23 cellular contexts compared by ENCODE assay signal in genomic region chr20:598133-598881, GRCh38. TPM values are rescaled to one million over a fixed set of nuclear protein-coding genes. Genes with fewer than 3 reads are reported as not detected.
DNase-seq lines count a peak whose midpoint lies in the region; ATAC-seq, FAIRE-seq and TF ChIP-seq lines count a peak whose summit lies in the region.
"Had no signal": no experiment of that assay in that cellular context is flagged by ENCODE, and none has a peak within 500 bp of the region (broad histone marks: within the 10 kb centered on the region; RNA-seq: fewer than 3 reads in every experiment).

No MANE protein-coding gene starts in this region.

- no peak overlapping the region for H2AFZ ChIP-seq in HepG2 (ENCODE audit: low read length)

- TF ChIP-seq POLR2A in HepG2 (IDR thresholded peaks at IDR 0.05; ENCODE audit: insufficient read depth in 1 of 2, low read depth in 2 of 2, low read length in 2 of 2) (no peak), right lobe of liver (IDR thresholded peaks at IDR 0.05) (no peak), gastrocnemius medialis (IDR thresholded peaks at IDR 0.05) (no peak)

- no peak for TF ChIP-seq EP300 in HepG2 (IDR thresholded peaks at IDR 0.05; ENCODE audit: low read depth in 2 of 2, low read length in 2 of 2)
- TF ChIP-seq EP300 in HepG2 (CRISPR knock-in tag; IDR thresholded peaks at IDR 0.05; ENCODE audit: borderline replicate concordance): no peak

- 40% methylated on average over 11 of the region's 14 CpGs for WGBS in HepG2 (ENCODE audit: low lambda C conversion rate)
- WGBS in right lobe of liver (ENCODE audit: insufficient coverage, low coverage, low lambda C conversion rate, missing lambda C conversion rate): 69% methylated on average over 7 of the region's 14 CpGs

- H3K9me3 ChIP-seq in HepG2 (ENCODE audit: low read length) (no peaks in the 10 kb centered on the region), right lobe of liver (no peaks in the 10 kb centered on the region), gastrocnemius medialis (no peaks in the 10 kb centered on the region)

- no peaks in the 10 kb centered on the region for H3K4me1 ChIP-seq in HepG2 (ENCODE audit: insufficient read depth, low read length)
- no peaks in the 10 kb centered on the region for H3K4me1 ChIP-seq in right lobe of liver
- peaks cover 0 to 16% of the 10 kb centered on the region in 2 donors for H3K4me1 ChIP-seq in gastrocnemius medialis

- H3K4me3 ChIP-seq in HepG2 (replicated peaks in 1 of 3; ENCODE audit: insufficient read depth in 1 of 3, low read depth in 2 of 3, low read length in 3 of 3): no peak overlapping the region
- no peak overlapping the region for H3K4me3 ChIP-seq in right lobe of liver
- H3K4me3 ChIP-seq in gastrocnemius medialis: no peak overlapping the region

- BruUV-seq in HepG2 (replicated peaks; lab: Mats Ljungman, UMichigan): no TSS peak

- no peak overlapping the region for H3K27ac ChIP-seq in HepG2 (ENCODE audit: extremely low read length, insufficient read depth, low read length)
- H3K27ac ChIP-seq in right lobe of liver: no peak overlapping the region
- peak overlapping the region in 3 of 4 donors; percentile 45 to 73 (median 47) for H3K27ac ChIP-seq in gastrocnemius medialis
- H3K27ac ChIP-seq: 22Rv1 had no signal

- H3K27me3 Mint-ChIP-seq in nephron progenitor cell (ENCODE audit: low read depth, poor library complexity): no peaks in the 10 kb centered on the region
- peaks cover 3% of the 10 kb centered on the region for H3K27me3 Mint-ChIP-seq in activated naive CD4-positive, alpha-beta T cell treated with anti-CD3 and anti-CD28 coated beads for 36 hours (ENCODE audit: low read depth)

- peaks cover 0 to 19% of the 10 kb centered on the region in 2 experiments; a peak in 3 of 5 replicates for H3K27me3 ChIP-seq in HepG2 (ENCODE audit: control insufficient read depth in 1 of 2, insufficient read depth in 2 of 2, low read length in 2 of 2)
- H3K27me3 ChIP-seq in right lobe of liver: no peaks in the 10 kb centered on the region
- no peaks in the 10 kb centered on the region for H3K27me3 ChIP-seq in gastrocnemius medialis

- peak overlapping the region; percentile 23 for H3K27ac Mint-ChIP-seq in nephron progenitor cell
- no peak overlapping the region for H3K27ac Mint-ChIP-seq in activated naive CD4-positive, alpha-beta T cell treated with anti-CD3 and anti-CD28 coated beads for 36 hours
- H3K27ac Mint-ChIP-seq: CD14-positive monocyte; CD8-positive, alpha-beta T cell; H9 had no signal

- H3K36me3 ChIP-seq in HepG2 (replicated peaks in 1 of 2; ENCODE audit: control insufficient read depth in 1 of 2, insufficient read depth in 2 of 2, low read length in 2 of 2): no peaks in the 10 kb centered on the region
- H3K36me3 ChIP-seq in right lobe of liver: no peaks in the 10 kb centered on the region
- H3K36me3 ChIP-seq in gastrocnemius medialis: no peaks in the 10 kb centered on the region

- intact Hi-C loops in HepG2 (cut with micrococcal nuclease; ENCODE audit: unreplicated experiment): no loop called here
- intact Hi-C loops in right lobe of liver (cut with DNase I): no loop called here
- intact Hi-C loops in gastrocnemius medialis (cut with DNase I; ENCODE audit: low total_unique reads): no loop called here
- intact Hi-C loops in activated naive CD4-positive, alpha-beta T cell treated with anti-CD3 and anti-CD28 coated beads for 36 hours (cut with micrococcal nuclease): no loop called here

- no peak overlapping the region for H3K4me2 ChIP-seq in HepG2 (ENCODE audit: low read depth, low read length)

- no peaks in the 10 kb centered on the region for H3K36me3 Mint-ChIP-seq in nephron progenitor cell (ENCODE audit: low read depth)
- no peaks in the 10 kb centered on the region for H3K36me3 Mint-ChIP-seq in activated naive CD4-positive, alpha-beta T cell treated with anti-CD3 and anti-CD28 coated beads for 36 hours (ENCODE audit: low read depth)
- H3K36me3 Mint-ChIP-seq: CD14-positive monocyte; CD8-positive, alpha-beta T cell had no signal

- POLR2A ChIA-PET in HepG2 (lab: Yijun Ruan, JAX): no interaction called here

- H3K9me3 Mint-ChIP-seq in nephron progenitor cell: no peaks in the 10 kb centered on the region
- no peaks in the 10 kb centered on the region for H3K9me3 Mint-ChIP-seq in activated naive CD4-positive, alpha-beta T cell treated with anti-CD3 and anti-CD28 coated beads for 36 hours
- H3K9me3 Mint-ChIP-seq: CD14-positive monocyte; CD8-positive, alpha-beta T cell; H9 had no signal

- no peak overlapping the region for H3K4me3 Mint-ChIP-seq in nephron progenitor cell
- no peak overlapping the region for H3K4me3 Mint-ChIP-seq in activated naive CD4-positive, alpha-beta T cell treated with anti-CD3 and anti-CD28 coated beads for 36 hours
- H3K4me3 Mint-ChIP-seq: CD14-positive monocyte; CD8-positive, alpha-beta T cell; H9 had no signal

- H3K79me2 ChIP-seq in HepG2 (ENCODE audit: insufficient read depth, low read length): no peaks in the 10 kb centered on the region

- CTCF ChIA-PET in HepG2 (lab: Yijun Ruan, JAX; ENCODE audit: low intra/inter-chr PET ratio, low total read pairs): no interaction called here
- CTCF ChIA-PET in activated naive CD4-positive, alpha-beta T cell treated with anti-CD3 and anti-CD28 coated beads for 36 hours (lab: Charles Lee): no interaction called here

- FAIRE-seq in HepG2 (lab: Jason Lieb, UNC): no peak
- FAIRE-seq: D721Med, G401.6, GM12892, GM19239 had no signal

- no peak for TF ChIP-seq RAD21 in HepG2 (CRISPR knock-in tag; IDR thresholded peaks at IDR 0.05)

- TF ChIP-seq CTCF in HepG2 (CRISPR knock-in tag; IDR thresholded peaks at IDR 0.05) (no peak), right lobe of liver (IDR thresholded peaks at IDR 0.05) (no peak), nephron progenitor cell (IDR thresholded peaks at IDR 0.05) (no peak), gastrocnemius medialis (IDR thresholded peaks at IDR 0.05 in 4 of 5, conservative IDR thresholded peaks at IDR 0.05 in 1 of 5) (no peak)

- DNase-seq in NCI-H82 (lab: John Stamatoyannopoulos, UW) (peak; percentile 41), NCI-H82 treated with DMSO at 0.1 percent for 48 hours (lab: John Stamatoyannopoulos, UW; ENCODE audit: unreplicated experiment) (no peak), HepG2 (ENCODE audit: low spot score) (no peak), right lobe of liver (no peak), nephron progenitor cell (peak; percentile 84), gastrocnemius medialis (no peak)
- no peak for DNase-seq in activated naive CD4-positive, alpha-beta T cell treated with anti-CD3 and anti-CD28 coated beads for 36 hours
- DNase-seq: CD8-positive, alpha-beta T cell; COR-L47; DMS153; DMS79 treated with DMSO at 0.1 percent for 48 hours; EL; GOT3; H9 had no signal

- ATAC-seq in HepG2: no peak
- ATAC-seq in right lobe of liver: no peak
- no peak for ATAC-seq in gastrocnemius medialis
- ATAC-seq in HG03442 (IDR thresholded peaks at IDR 0.05; ENCODE audit: unreplicated experiment): no peak
- ATAC-seq: CD8-positive, alpha-beta T cell had no signal

- H3K9ac ChIP-seq in HepG2 (ENCODE audit: insufficient read depth, low read depth, low read length): no peak overlapping the region

- peaks cover 53% of the 10 kb centered on the region for H3K4me1 Mint-ChIP-seq in nephron progenitor cell
- H3K4me1 Mint-ChIP-seq in activated naive CD4-positive, alpha-beta T cell treated with anti-CD3 and anti-CD28 coated beads for 36 hours (ENCODE audit: low read depth): no peaks in the 10 kb centered on the region
- H3K4me1 Mint-ChIP-seq: CD14-positive monocyte had no signal

- in situ Hi-C loops in HepG2 (cut with HindIII; ENCODE audit: extremely low pct_ligation_motif_present, low pct_unique_long_range_greater_than_20kb): no loop called here
- in situ Hi-C loops in gastrocnemius medialis (cut with MboI; ENCODE audit: low sequenced_read_pairs in 4 of 4): no loop called here

- no peaks in the 10 kb centered on the region for H4K20me1 ChIP-seq in HepG2 (ENCODE audit: insufficient read depth, low read length)

RNA-seq across cellular contexts. Expression of gene TCF15, which starts 11.8 kb away (rescaled TPM):
- total RNA-seq in HepG2 (2016; rRNA removed; fragmentation: Illumina TruSeq; extraction: Trizol): not detected in 2 replicates
- not detected in 2 replicates for total RNA-seq in HepG2 (2016; cell fraction: cytosol; rRNA removed; fragmentation: Illumina TruSeq; extraction: Trizol; ENCODE audit: low read depth)
- not detected in 2 replicates for total RNA-seq in HepG2 (2016; cell fraction: insoluble cytoplasmic fraction; rRNA removed; fragmentation: Illumina TruSeq; extraction: Trizol)
- not detected in 2 replicates for total RNA-seq in HepG2 (2016; cell fraction: membrane; rRNA removed; fragmentation: Illumina TruSeq; extraction: Trizol)
- total RNA-seq in HepG2 (2016; cell fraction: nucleus; rRNA removed; fragmentation: Illumina TruSeq; extraction: Trizol): not detected in 2 replicates
- polyA plus RNA-seq in HepG2 (2011; rRNA removed): not detected in 2 replicates
- not detected in 2 replicates for polyA plus RNA-seq in HepG2 (2011; cell fraction: cytosol; rRNA removed)
- not detected in 2 replicates for polyA plus RNA-seq in HepG2 (2011; cell fraction: nucleus; rRNA removed)
- not detected in 2 replicates for polyA plus RNA-seq in HepG2 (2012)
- not detected in 2 replicates for polyA plus RNA-seq in HepG2 (2016; cell fraction: cytosol; fragmentation: Illumina TruSeq; extraction: Trizol; ENCODE audit: low read depth)
- not detected in 2 replicates for polyA plus RNA-seq in HepG2 (2016; cell fraction: insoluble cytoplasmic fraction; fragmentation: Illumina TruSeq; extraction: Trizol; ENCODE audit: low read depth)
- not detected in 2 replicates for polyA plus RNA-seq in HepG2 (2016; cell fraction: membrane; fragmentation: Illumina TruSeq; extraction: Trizol; ENCODE audit: low read depth)
- polyA plus RNA-seq in HepG2 (2016; cell fraction: nucleus; fragmentation: Illumina TruSeq; extraction: Trizol; ENCODE audit: insufficient read depth, low read depth): not detected in 2 replicates
- not detected in 2 replicates for polyA minus RNA-seq in HepG2 (2011; rRNA and poly(A)+ RNA removed; ENCODE audit: low replicate concordance)
- polyA minus RNA-seq in HepG2 (2011; cell fraction: cytosol; rRNA and poly(A)+ RNA removed): not detected in 2 replicates
- not detected in 2 replicates for polyA minus RNA-seq in HepG2 (2011; cell fraction: nucleus; rRNA and poly(A)+ RNA removed)
- total RNA-seq in right lobe of liver: under 1 TPM in 1 of 6 experiments, not detected in 5; 0.33 TPM
- total RNA-seq in gastrocnemius medialis: 10 to 100 TPM in 1 of 4 donors, 1 to 10 TPM in 3; 3.6 to 10.7 (median 4.1) TPM
- total RNA-seq in activated naive CD4-positive, alpha-beta T cell treated with anti-CD3 and anti-CD28 coated beads for 36 hours: not detected
- total RNA-seq: CD8-positive, alpha-beta T cell; HT1080 had no signal
- polyA plus RNA-seq: BJ, CD14-positive monocyte had no signal

RNA-seq across cellular contexts. Expression of gene SRXN1, which starts 54.7 kb away (rescaled TPM):
- total RNA-seq in HepG2 (2016; rRNA removed; fragmentation: Illumina TruSeq; extraction: Trizol) (87.7 and 98.2 TPM in 2 replicates), right lobe of liver (100 to 1,000 TPM in 2 of 6 experiments, 10 to 100 TPM in 4; 14.4 to 166 (median 46.0) TPM), gastrocnemius medialis (100 to 1,000 TPM in 3 of 4 donors, 10 to 100 TPM in 1; 87.9 to 170 (median 128) TPM)
- total RNA-seq in HepG2 (2016; cell fraction: cytosol; rRNA removed; fragmentation: Illumina TruSeq; extraction: Trizol; ENCODE audit: low read depth): 26.2 and 26.7 TPM in 2 replicates
- 85.6 and 95.5 TPM in 2 replicates for total RNA-seq in HepG2 (2016; cell fraction: insoluble cytoplasmic fraction; rRNA removed; fragmentation: Illumina TruSeq; extraction: Trizol)
- 86.8 and 92.3 TPM in 2 replicates for total RNA-seq in HepG2 (2016; cell fraction: membrane; rRNA removed; fragmentation: Illumina TruSeq; extraction: Trizol)
- 37.3 and 40.4 TPM in 2 replicates for total RNA-seq in HepG2 (2016; cell fraction: nucleus; rRNA removed; fragmentation: Illumina TruSeq; extraction: Trizol)
- polyA plus RNA-seq in HepG2 (2011; rRNA removed): 29.9 and 41.3 TPM in 2 replicates
- 26.1 and 37.8 TPM in 2 replicates for polyA plus RNA-seq in HepG2 (2011; cell fraction: cytosol; rRNA removed)
- polyA plus RNA-seq in HepG2 (2011; cell fraction: nucleus; rRNA removed): 10.4 and 16.8 TPM in 2 replicates
- 39.7 and 59.3 TPM in 2 replicates for polyA plus RNA-seq in HepG2 (2012)
- 18.8 and 21.5 TPM in 2 replicates for polyA plus RNA-seq in HepG2 (2016; cell fraction: cytosol; fragmentation: Illumina TruSeq; extraction: Trizol; ENCODE audit: low read depth)
- polyA plus RNA-seq in HepG2 (2016; cell fraction: insoluble cytoplasmic fraction; fragmentation: Illumina TruSeq; extraction: Trizol; ENCODE audit: low read depth): 78.8 and 84.6 TPM in 2 replicates
- 49.8 and 51.3 TPM in 2 replicates for polyA plus RNA-seq in HepG2 (2016; cell fraction: membrane; fragmentation: Illumina TruSeq; extraction: Trizol; ENCODE audit: low read depth)
- polyA plus RNA-seq in HepG2 (2016; cell fraction: nucleus; fragmentation: Illumina TruSeq; extraction: Trizol; ENCODE audit: insufficient read depth, low read depth): 53.3 and 55.5 TPM in 2 replicates
- 29.6 and 43.5 TPM in 2 replicates for polyA minus RNA-seq in HepG2 (2011; rRNA and poly(A)+ RNA removed; ENCODE audit: low replicate concordance)
- polyA minus RNA-seq in HepG2 (2011; cell fraction: cytosol; rRNA and poly(A)+ RNA removed): 17.1 and 26.2 TPM in 2 replicates
- 8.4 and 15.7 TPM in 2 replicates for polyA minus RNA-seq in HepG2 (2011; cell fraction: nucleus; rRNA and poly(A)+ RNA removed)
- total RNA-seq in activated naive CD4-positive, alpha-beta T cell treated with anti-CD3 and anti-CD28 coated beads for 36 hours: 1 to 10 TPM; 6.7 to 6.8 TPM

RNA-seq across cellular contexts. Expression of gene CSNK2A1, which starts 54.7 kb away (rescaled TPM):
- total RNA-seq in HepG2 (2016; rRNA removed; fragmentation: Illumina TruSeq; extraction: Trizol): 231 and 288 TPM in 2 replicates
- total RNA-seq in HepG2 (2016; cell fraction: cytosol; rRNA removed; fragmentation: Illumina TruSeq; extraction: Trizol; ENCODE audit: low read depth): 61.5 and 68.7 TPM in 2 replicates
- 223 and 276 TPM in 2 replicates for total RNA-seq in HepG2 (2016; cell fraction: insoluble cytoplasmic fraction; rRNA removed; fragmentation: Illumina TruSeq; extraction: Trizol)
- total RNA-seq in HepG2 (2016; cell fraction: membrane; rRNA removed; fragmentation: Illumina TruSeq; extraction: Trizol): 134 and 154 TPM in 2 replicates
- 168 and 193 TPM in 2 replicates for total RNA-seq in HepG2 (2016; cell fraction: nucleus; rRNA removed; fragmentation: Illumina TruSeq; extraction: Trizol)
- polyA plus RNA-seq in HepG2 (2011; rRNA removed): 131 and 153 TPM in 2 replicates
- polyA plus RNA-seq in HepG2 (2011; cell fraction: cytosol; rRNA removed): 111 and 139 TPM in 2 replicates
- polyA plus RNA-seq in HepG2 (2011; cell fraction: nucleus; rRNA removed): 88.9 and 104 TPM in 2 replicates
- 170 and 173 TPM in 2 replicates for polyA plus RNA-seq in HepG2 (2012)
- 29.0 and 30.9 TPM in 2 replicates for polyA plus RNA-seq in HepG2 (2016; cell fraction: cytosol; fragmentation: Illumina TruSeq; extraction: Trizol; ENCODE audit: low read depth)
- 222 and 255 TPM in 2 replicates for polyA plus RNA-seq in HepG2 (2016; cell fraction: insoluble cytoplasmic fraction; fragmentation: Illumina TruSeq; extraction: Trizol; ENCODE audit: low read depth)
- polyA plus RNA-seq in HepG2 (2016; cell fraction: membrane; fragmentation: Illumina TruSeq; extraction: Trizol; ENCODE audit: low read depth): 56.7 and 58.4 TPM in 2 replicates
- polyA plus RNA-seq in HepG2 (2016; cell fraction: nucleus; fragmentation: Illumina TruSeq; extraction: Trizol; ENCODE audit: insufficient read depth, low read depth): 145 and 159 TPM in 2 replicates
- polyA minus RNA-seq in HepG2 (2011; rRNA and poly(A)+ RNA removed; ENCODE audit: low replicate concordance): 131 and 343 TPM in 2 replicates
- 168 and 178 TPM in 2 replicates for polyA minus RNA-seq in HepG2 (2011; cell fraction: cytosol; rRNA and poly(A)+ RNA removed)
- polyA minus RNA-seq in HepG2 (2011; cell fraction: nucleus; rRNA and poly(A)+ RNA removed): 284 and 317 TPM in 2 replicates
- 10 to 100 TPM; 30.4 to 62.6 (median 37.1) TPM for total RNA-seq in right lobe of liver
- 100 to 1,000 TPM; 108 to 180 (median 157) TPM for total RNA-seq in gastrocnemius medialis
- 100 to 1,000 TPM; 164 to 167 TPM for total RNA-seq in activated naive CD4-positive, alpha-beta T cell treated with anti-CD3 and anti-CD28 coated beads for 36 hours

Comparison
In these comparisons a context has a peak if more than half of its experiments do, and no peak if none do; other contexts are left out.
1. DNase-seq: peak in NCI-H82 (single experiment) and nephron progenitor cell (single experiment); none in NCI-H82 treated with DMSO at 0.1 percent for 48 hours (single experiment), HepG2 (single experiment), right lobe of liver (0 of 3), gastrocnemius medialis (0 of 2) and activated naive CD4-positive, alpha-beta T cell treated with anti-CD3 and anti-CD28 coated beads for 36 hours (single experiment).
2. H3K27ac ChIP-seq: peak in gastrocnemius medialis (3 of 4); none in HepG2 (single experiment) and right lobe of liver (0 of 3).